ENCODE assay signal across 9 cellular contexts in genomic region chr10:12350925-12351324, GRCh38. TPM values are rescaled to one million over a fixed set of nuclear protein-coding genes. Genes with fewer than 3 reads are reported as not detected.
DNase-seq lines count a peak whose midpoint lies in the region; ATAC-seq, FAIRE-seq and TF ChIP-seq lines count a peak whose summit lies in the region.
"Had no signal": no experiment of that assay in that cellular context is flagged by ENCODE, and none has a peak within 500 bp of the region (broad histone marks: within the 10 kb centered on the region; RNA-seq: fewer than 3 reads in every experiment).

No MANE protein-coding gene starts in this region.

- H3K36me3 ChIP-seq in astrocyte (ENCODE audit: insufficient read depth, low read length), result no peaks in the 10 kb centered on the region
- H3K36me3 ChIP-seq: cardiac muscle cell had no signal

- peak overlapping the region; percentile 93 for H3K9ac ChIP-seq in astrocyte (ENCODE audit: low read length)

- FAIRE-seq in astrocyte (lab: Jason Lieb, UNC), result no peak

- no peaks in the 10 kb centered on the region for H3K9me3 Mint-ChIP-seq in activated naive CD4-positive, alpha-beta T cell treated with anti-CD3 and anti-CD28 coated beads for 36 hours
- no peaks in the 10 kb centered on the region for H3K9me3 Mint-ChIP-seq in activated naive CD4-positive, alpha-beta T cell treated with anti-CD3 and anti-CD28 coated beads, Interleukin-2, amount 50 U/mL, for 72 hours
- no peaks in the 10 kb centered on the region for H3K9me3 Mint-ChIP-seq in astrocyte (ENCODE audit: unreplicated experiment)
- no peaks in the 10 kb centered on the region for H3K9me3 Mint-ChIP-seq in memory B cell
- H3K9me3 Mint-ChIP-seq in type B pancreatic cell, result no peaks in the 10 kb centered on the region

- peaks cover 52% of the 10 kb centered on the region for H3K79me2 ChIP-seq in astrocyte (ENCODE audit: insufficient read depth, low read length)

- no peak for ATAC-seq in activated naive CD4-positive, alpha-beta T cell treated with anti-CD3 and anti-CD28 coated beads, Interleukin-2, amount 50 U/mL, for 72 hours
- no peak for ATAC-seq in memory B cell (ENCODE audit: low read depth)
- ATAC-seq in HG03175 (IDR thresholded peaks at IDR 0.05; ENCODE audit: unreplicated experiment), result no peak

- peak overlapping the region; percentile 95 for H3K4me3 Mint-ChIP-seq in activated naive CD4-positive, alpha-beta T cell treated with anti-CD3 and anti-CD28 coated beads for 36 hours
- H3K4me3 Mint-ChIP-seq in astrocyte (ENCODE audit: unreplicated experiment), result peak overlapping the region; percentile 98
- H3K4me3 Mint-ChIP-seq in memory B cell, result peak overlapping the region; percentile 98
- peak overlapping the region; percentile 98 for H3K4me3 Mint-ChIP-seq in type B pancreatic cell

- peak overlapping the region; percentile 84 for H3K27ac Mint-ChIP-seq in activated naive CD4-positive, alpha-beta T cell treated with anti-CD3 and anti-CD28 coated beads for 36 hours
- H3K27ac Mint-ChIP-seq in activated naive CD4-positive, alpha-beta T cell treated with anti-CD3 and anti-CD28 coated beads, Interleukin-2, amount 50 U/mL, for 72 hours, result peak overlapping the region in 1 of 2 donors; percentile 95
- H3K27ac Mint-ChIP-seq in astrocyte (ENCODE audit: unreplicated experiment) (no peak overlapping the region), memory B cell (peak overlapping the region; percentile 98), type B pancreatic cell (peak overlapping the region; percentile 93)

- no peak for TF ChIP-seq CTCF in astrocyte (IDR thresholded peaks at IDR 0.05; ENCODE audit: insufficient read depth, low read depth, low read length)
- no peak for TF ChIP-seq CTCF in type B pancreatic cell (conservative IDR thresholded peaks at IDR 0.05)

- peaks cover 51% of the 10 kb centered on the region for H4K20me1 ChIP-seq in astrocyte (ENCODE audit: insufficient read depth, low read length)

- DNase-seq in activated naive CD4-positive, alpha-beta T cell treated with anti-CD3 and anti-CD28 coated beads for 36 hours, result peak; percentile 31
- DNase-seq in activated naive CD4-positive, alpha-beta T cell treated with anti-CD3 and anti-CD28 coated beads, Interleukin-2, amount 50 U/mL, for 72 hours (ENCODE audit: low spot score in 2 of 2), result no peak
- DNase-seq in astrocyte (ENCODE audit: low read depth) (no peak), memory B cell (ENCODE audit: low spot score in 2 of 2) (no peak), type B pancreatic cell (ENCODE audit: extremely low spot score, unreplicated experiment) (no peak), globus pallidus (ENCODE audit: low spot score) (no peak)
- no peak for DNase-seq in stimulated activated naive CD4-positive, alpha-beta T cell (lab: John Stamatoyannopoulos, UW)

- intact Hi-C loops in activated naive CD4-positive, alpha-beta T cell treated with anti-CD3 and anti-CD28 coated beads for 36 hours (cut with micrococcal nuclease), result loop anchor here (1.0 to 2.0 kb wide), 4 partner anchors 68 to 305 kb away; no protein-coding TSS in a partner anchor

- CTCF ChIA-PET in activated naive CD4-positive, alpha-beta T cell treated with anti-CD3 and anti-CD28 coated beads for 36 hours (lab: Charles Lee), result interaction anchor here (1.5 kb wide), 1 partner anchor 305 kb away, joined by 4 read pairs; no protein-coding TSS in a partner anchor

- peak overlapping the region; percentile 100 for H3K4me2 ChIP-seq in astrocyte (ENCODE audit: low read length)

- peaks cover 4% of the 10 kb centered on the region for H3K27me3 Mint-ChIP-seq in activated naive CD4-positive, alpha-beta T cell treated with anti-CD3 and anti-CD28 coated beads for 36 hours (ENCODE audit: low read depth)
- H3K27me3 Mint-ChIP-seq in astrocyte (ENCODE audit: low read depth, unreplicated experiment), result peaks cover 11% of the 10 kb centered on the region
- H3K27me3 Mint-ChIP-seq in memory B cell, result no peaks in the 10 kb centered on the region
- H3K27me3 Mint-ChIP-seq in type B pancreatic cell, result peaks cover 43% of the 10 kb centered on the region

- H2AFZ ChIP-seq in astrocyte (ENCODE audit: low read depth, low read length), result no peak overlapping the region

- H3K4me1 Mint-ChIP-seq in activated naive CD4-positive, alpha-beta T cell treated with anti-CD3 and anti-CD28 coated beads for 36 hours (ENCODE audit: low read depth), result peaks cover 38% of the 10 kb centered on the region
- peaks cover 8% of the 10 kb centered on the region for H3K4me1 Mint-ChIP-seq in astrocyte (ENCODE audit: low read depth, unreplicated experiment)
- peaks cover 43% of the 10 kb centered on the region for H3K4me1 Mint-ChIP-seq in memory B cell
- H3K4me1 Mint-ChIP-seq in type B pancreatic cell (ENCODE audit: unreplicated experiment), result peaks cover 22% of the 10 kb centered on the region

- H3K4me3 ChIP-seq in astrocyte (ENCODE audit: insufficient read depth, low read depth, low read length), result peak overlapping the region; percentile 96

- H3K4me1 ChIP-seq in astrocyte (ENCODE audit: insufficient read depth, low read length), result peaks cover 19% of the 10 kb centered on the region

- peaks cover 5% of the 10 kb centered on the region for H3K36me3 Mint-ChIP-seq in activated naive CD4-positive, alpha-beta T cell treated with anti-CD3 and anti-CD28 coated beads for 36 hours (ENCODE audit: low read depth)
- H3K36me3 Mint-ChIP-seq in activated naive CD4-positive, alpha-beta T cell treated with anti-CD3 and anti-CD28 coated beads, Interleukin-2, amount 50 U/mL, for 72 hours, result peaks cover 10 to 14% of the 10 kb centered on the region in 2 donors
- H3K36me3 Mint-ChIP-seq in astrocyte (ENCODE audit: low read depth, unreplicated experiment) (peaks cover 4% of the 10 kb centered on the region), memory B cell (peaks cover 12% of the 10 kb centered on the region), type B pancreatic cell (peaks cover 3% of the 10 kb centered on the region)

- peaks cover 2% of the 10 kb centered on the region for H3K27me3 ChIP-seq in astrocyte (ENCODE audit: insufficient read depth, low read length)

- peak overlapping the region; percentile 64 for H3K27ac ChIP-seq in astrocyte (ENCODE audit: low read depth, low read length)
- H3K27ac ChIP-seq: cardiac muscle cell had no signal

- no peaks in the 10 kb centered on the region for H3K9me3 ChIP-seq in astrocyte (ENCODE audit: insufficient read depth, low read depth, low read length)

RNA-seq across cellular contexts. Expression of gene CAMK1D, which starts 1.6 kb away (rescaled TPM):
- total RNA-seq in activated naive CD4-positive, alpha-beta T cell treated with anti-CD3 and anti-CD28 coated beads for 36 hours, result 10 to 100 TPM in 1 of 2 experiments, 1 to 10 TPM in 1; 9.5 to 11.3 TPM
- 10 to 100 TPM in 1 of 2 donors, 1 to 10 TPM in 1; 1.1 to 13.0 TPM for total RNA-seq in activated naive CD4-positive, alpha-beta T cell treated with anti-CD3 and anti-CD28 coated beads, Interleukin-2, amount 50 U/mL, for 72 hours
- total RNA-seq in astrocyte (23.6 and 27.4 TPM in 2 replicates), type B pancreatic cell (ENCODE audit: low replicate concordance) (12.2 and 29.2 TPM in 2 replicates)
